In the genomic region with DNA sequence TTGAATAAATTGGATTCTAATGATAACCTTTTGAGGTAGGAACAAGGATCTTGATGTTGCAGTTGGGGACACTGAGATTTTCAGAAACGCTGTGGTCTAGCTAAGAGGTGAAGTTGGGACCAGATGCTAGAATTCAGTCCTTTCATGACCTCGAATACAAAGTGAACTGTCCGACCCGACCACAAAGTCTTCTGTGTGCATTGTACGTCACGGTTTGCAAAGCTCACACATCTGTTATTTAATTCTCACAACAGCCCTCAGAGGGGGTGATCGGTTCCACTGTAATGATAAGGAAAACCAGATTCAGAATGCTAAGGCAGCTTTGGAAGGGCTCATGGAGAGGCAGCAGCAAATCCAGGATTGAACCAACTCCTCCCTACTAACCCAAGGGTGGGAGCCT, we compare ENCODE assay signal across 1 cellular context.
TF ChIP-seq lines count a peak whose summit lies in the region.

No MANE protein-coding gene starts in this region.

TF ChIP-seq in HepG2, 621 proteins besides CTCF, POLR2A, EP300 and RAD21:
- TF ChIP-seq CREB1 (IDR thresholded peaks at IDR 0.05) (0 out of 2 replicates have a peak, but pooled peaks have one; percentile 20), CREB1 (CRISPR knock-in tag; IDR thresholded peaks at IDR 0.05) (no peak), ZNF510 (CRISPR knock-in tag; IDR thresholded peaks at IDR 0.05; ENCODE audit: low read depth) (no peak), BCL6 (CRISPR knock-in tag; IDR thresholded peaks at IDR 0.05) (peak; percentile 31), ZBTB21 (CRISPR knock-in tag; IDR thresholded peaks at IDR 0.05) (peak; percentile 37; the same call in 1 of the 2 replicates)
